ENCODE assay signal across 9 cellular contexts in genomic region chr19:6233827-6234511, GRCh38. TPM values are rescaled to one million over a fixed set of nuclear protein-coding genes. Genes with fewer than 3 reads are reported as not detected.
DNase-seq lines count a peak whose midpoint lies in the region; ATAC-seq and TF ChIP-seq lines count a peak whose summit lies in the region.
"Had no signal": no experiment of that assay in that cellular context is flagged by ENCODE, and none has a peak within 500 bp of the region (broad histone marks: within the 10 kb centered on the region; RNA-seq: fewer than 3 reads in every experiment).

No MANE protein-coding gene starts in this region.

- H3K9me3 ChIP-seq in SK-N-SH (no peaks in the 10 kb centered on the region), lower lobe of right lung (no peaks in the 10 kb centered on the region), uterus (no peaks in the 10 kb centered on the region), HAP-1 (no peaks in the 10 kb centered on the region)

- 62% methylated on average over 9 of the region's 21 CpGs for WGBS in SK-N-SH (ENCODE audit: low lambda C conversion rate)

- H3K4me2 ChIP-seq in SK-N-SH = no peak overlapping the region

- H3K79me2 ChIP-seq in SK-N-SH (ENCODE audit: insufficient read depth) = peaks cover 75% of the 10 kb centered on the region

- H3K4me3 ChIP-seq in SK-N-SH (ENCODE audit: low read depth in 2 of 2, low read length in 1 of 2) (no peak overlapping the region), lower lobe of right lung (peak overlapping the region; percentile 32), uterus (no peak overlapping the region), HAP-1 (no peak overlapping the region)

- H3F3A ChIP-seq in SK-N-SH (replicated peaks; ENCODE audit: insufficient read depth) = no peaks in the 10 kb centered on the region

- TF ChIP-seq RAD21 in SK-N-SH (IDR thresholded peaks at IDR 0.05; ENCODE audit: low read length) = no peak

- peaks cover 8 to 53% of the 10 kb centered on the region in 2 experiments; a peak in 2 of 4 replicates for H3K4me1 ChIP-seq in SK-N-SH (ENCODE audit: control insufficient read depth in 1 of 2, insufficient read depth in 2 of 2, low read depth in 1 of 2, low read length in 1 of 2)
- peaks cover 77% of the 10 kb centered on the region for H3K4me1 ChIP-seq in lower lobe of right lung
- peaks cover 13 to 24% of the 10 kb centered on the region in 2 donors for H3K4me1 ChIP-seq in uterus
- H3K4me1 ChIP-seq in HAP-1 = no peaks in the 10 kb centered on the region

- no peak for TF ChIP-seq POLR2A in uterus (IDR thresholded peaks at IDR 0.05)

- H3K27me3 ChIP-seq in SK-N-SH (ENCODE audit: insufficient read depth) (no peaks in the 10 kb centered on the region), lower lobe of right lung (ENCODE audit: low read depth) (no peaks in the 10 kb centered on the region), uterus (no peaks in the 10 kb centered on the region), HAP-1 (ENCODE audit: low read depth) (no peaks in the 10 kb centered on the region)

- POLR2A ChIA-PET in SK-N-SH (lab: Yijun Ruan, JAX) = interaction anchor here (1.0 kb wide), 1 partner anchor 38 kb away, joined by 4 read pairs; no protein-coding TSS in a partner anchor

- intact Hi-C loops in lower lobe of right lung (cut with DNase I) = no loop called here
- intact Hi-C loops in uterus (cut with DNase I; ENCODE audit: low total_unique reads) = no loop called here

- DNase-seq in SK-N-SH (peak; percentile 68), cerebellar cortex (ENCODE audit: low spot score) (peak; percentile 73), lower lobe of right lung (peak; percentile 88), uterus (peak; percentile 39 to 65), HAP-1 (ENCODE audit: low spot score in 2 of 2) (no peak), activated gamma-delta T cell treated with Interleukin-2 at 50 U/mL for 16 hours (no peak)
- DNase-seq: NCI-H1694 had no signal

- no peaks in the 10 kb centered on the region for H3K9me2 ChIP-seq in SK-N-SH

- H3K27ac ChIP-seq in SK-N-SH (ENCODE audit: low read depth in 2 of 2, low read length in 1 of 2) (peak overlapping the region in 1 of 2 experiments; percentile 81; a peak in 2 of 4 replicates), lower lobe of right lung (peak overlapping the region; percentile 85), uterus (peak overlapping the region; percentile 73 to 87)

- peaks cover 81% of the 10 kb centered on the region for H4K20me1 ChIP-seq in SK-N-SH (ENCODE audit: insufficient read depth)

- H2AFZ ChIP-seq in SK-N-SH (ENCODE audit: low read depth) = no peak overlapping the region

- H3K9ac ChIP-seq in SK-N-SH = no peak overlapping the region

- peaks cover 0 to 3% of the 10 kb centered on the region in 2 experiments for H3K36me3 ChIP-seq in SK-N-SH (replicated peaks in 1 of 2; ENCODE audit: control insufficient read depth in 1 of 2, insufficient read depth in 2 of 2, low read length in 1 of 2)
- peaks cover 10% of the 10 kb centered on the region for H3K36me3 ChIP-seq in lower lobe of right lung
- no peaks in the 10 kb centered on the region for H3K36me3 ChIP-seq in uterus
- peaks cover 4% of the 10 kb centered on the region; the same call in 1 of the 2 replicates for H3K36me3 ChIP-seq in HAP-1 (replicated peaks)

- CTCF ChIA-PET in SK-N-SH (lab: Yijun Ruan, JAX) = interaction anchor here (2.2 to 2.6 kb wide), 2 partner anchors 16 to 37 kb away, joined by 13 to 17 read pairs; no protein-coding TSS in a partner anchor

- ATAC-seq in SK-N-SH treated with all-trans-retinoic acid at 6 μM for 48 hours (no peak), lower lobe of right lung (peak; percentile 68 to 73), GM19351 (IDR thresholded peaks at IDR 0.05; ENCODE audit: unreplicated experiment) (no peak)

- no peak for TF ChIP-seq CTCF in SK-N-SH (IDR thresholded peaks at IDR 0.05)
- no peak for TF ChIP-seq CTCF in lower lobe of right lung (IDR thresholded peaks at IDR 0.05)
- TF ChIP-seq CTCF in uterus (IDR thresholded peaks at IDR 0.05) = no peak

- no peak for TF ChIP-seq EP300 in SK-N-SH (IDR thresholded peaks at IDR 0.05; ENCODE audit: borderline replicate concordance in 1 of 2, low read depth in 1 of 2, low read length in 1 of 2)

- in situ Hi-C loops in HAP-1 (cut with MboI; ENCODE audit: low sequenced_read_pairs) = no loop called here

TF ChIP-seq in SK-N-SH, 30 proteins besides CTCF, POLR2A, EP300 and RAD21 (continues in another document):
- TF ChIP-seq CHD2 (IDR thresholded peaks at IDR 0.05; ENCODE audit: low read length, partially characterized antibody) = no peak
- no peak for TF ChIP-seq MXI1 (IDR thresholded peaks at IDR 0.05; ENCODE audit: low read depth, low read length)
- TF ChIP-seq RXRA (IDR thresholded peaks at IDR 0.05; ENCODE audit: borderline replicate concordance, low read depth) = no peak
- TF ChIP-seq TAF1 (IDR thresholded peaks at IDR 0.05; ENCODE audit: borderline replicate concordance, low read depth, low read length) = no peak
- TF ChIP-seq SIN3A (IDR thresholded peaks at IDR 0.05; ENCODE audit: borderline replicate concordance, low read depth, low read length) = no peak
- no peak for TF ChIP-seq TCF12 (IDR thresholded peaks at IDR 0.05)
- TF ChIP-seq SMC3 (IDR thresholded peaks at IDR 0.05; ENCODE audit: low read depth, low read length) = no peak
- no peak for TF ChIP-seq USF2 (IDR thresholded peaks at IDR 0.05; ENCODE audit: borderline replicate concordance, low read depth, low read length)
- TF ChIP-seq TEAD4 (IDR thresholded peaks at IDR 0.05; ENCODE audit: borderline replicate concordance, insufficient read depth) = no peak

TF ChIP-seq in SK-N-SH treated with all-trans-retinoic acid at 6 μM for 48 hours, 23 proteins besides CTCF, POLR2A, EP300 and RAD21:
- TF ChIP-seq CSDC2 (CRISPR knock-in tag; IDR thresholded peaks at IDR 0.05) = no peak
- TF ChIP-seq PATZ1 (CRISPR knock-in tag; IDR thresholded peaks at IDR 0.05; ENCODE audit: borderline replicate concordance) = no peak

RNA-seq across cellular contexts. Expression of gene MLLT1, which starts 45.8 kb away (rescaled TPM):
- polyA plus RNA-seq in SK-N-SH (2012; rRNA removed) = 12.7 and 19.0 TPM in 2 replicates
- 7.9 and 13.5 TPM in 2 replicates for polyA plus RNA-seq in SK-N-SH (2012; cell fraction: cytosol; rRNA removed)
- polyA plus RNA-seq in SK-N-SH (2012; cell fraction: nucleus; rRNA removed) = 31.0 and 38.9 TPM in 2 replicates
- total RNA-seq in lower lobe of right lung (61.9 TPM), uterus (100 to 1,000 TPM in 1 of 4 donors, 10 to 100 TPM in 2, 1 to 10 TPM in 1; 5.9 to 103 (median 13.3) TPM)

Comparison
In these comparisons a context has a peak if more than half of its experiments do, and no peak if none do; other contexts are left out.
1. DNase-seq: peak in SK-N-SH (single experiment), cerebellar cortex (single experiment), lower lobe of right lung (single experiment) and uterus (2 of 2); none in HAP-1 (0 of 2) and activated gamma-delta T cell treated with Interleukin-2 at 50 U/mL for 16 hours (single experiment).
2. ATAC-seq: peak in lower lobe of right lung (2 of 2); none in SK-N-SH treated with all-trans-retinoic acid at 6 μM for 48 hours (single experiment) and GM19351 (single experiment).